13 cellular contexts compared by ENCODE assay signal in the genomic region with DNA sequence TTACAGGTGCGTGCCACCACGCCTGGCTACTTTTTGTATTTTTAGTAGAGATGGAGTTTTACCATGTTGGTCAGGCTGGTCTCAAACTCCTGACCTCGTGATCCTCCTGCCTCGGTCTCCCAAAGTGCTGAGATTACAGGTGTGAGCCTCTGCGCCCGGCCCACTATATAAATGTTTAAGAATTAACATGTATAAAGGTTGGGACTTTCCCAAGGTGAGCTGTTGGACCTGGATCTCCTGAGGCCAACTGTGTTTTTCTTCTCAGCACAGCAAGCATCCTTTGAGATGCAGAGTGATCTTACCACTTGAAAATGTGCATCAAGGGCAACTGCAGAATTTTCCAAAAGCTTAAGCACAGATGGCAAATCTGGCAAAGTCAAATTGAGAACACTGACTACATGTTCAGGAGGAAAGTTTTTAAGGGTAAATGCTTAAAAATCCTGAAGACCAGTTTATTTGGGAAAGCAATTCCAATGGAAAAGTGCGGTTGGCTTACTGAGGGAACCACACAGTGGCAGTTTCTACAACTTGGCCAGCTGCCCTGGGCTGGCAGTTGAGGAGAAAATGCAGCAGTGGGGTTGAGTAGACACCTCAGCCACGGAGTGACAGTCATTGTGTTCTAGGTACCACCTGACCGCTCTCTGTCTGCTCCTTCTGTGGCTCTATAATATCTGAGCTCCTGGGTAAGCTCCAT.
A peak's percentile ranks its signal among the peaks of the same experiment; 100 is the strongest.
DNase-seq lines count a peak whose midpoint lies in the region; ATAC-seq and TF ChIP-seq lines count a peak whose summit lies in the region.
"Had no signal": no experiment of that assay in that cellular context is flagged by ENCODE, and none has a peak within 500 bp of the region (broad histone marks: within the 10 kb centered on the region; RNA-seq: fewer than 3 reads in every experiment).

No MANE protein-coding gene starts in this region.

- H3K4me3 ChIP-seq in suprapubic skin: no peak overlapping the region
- H3K4me3 ChIP-seq: body of pancreas had no signal

- peaks cover 83% of the 10 kb centered on the region for H3K36me3 Mint-ChIP-seq in MCF 10A (ENCODE audit: insufficient read depth, unreplicated experiment)

- no peak overlapping the region for H3K4me3 Mint-ChIP-seq in MCF 10A (ENCODE audit: unreplicated experiment)

- ATAC-seq in left colon (peak; percentile 58), GM18868 (IDR thresholded peaks at IDR 0.05; ENCODE audit: unreplicated experiment) (no peak), GM21737 (IDR thresholded peaks at IDR 0.05; ENCODE audit: unreplicated experiment) (no peak)
- ATAC-seq: body of pancreas had no signal

- intact Hi-C loops in MCF 10A (cut with micrococcal nuclease) (no loop called here), left colon (cut with DNase I, micrococcal nuclease) (no loop called here)

- H3K36me3 ChIP-seq in suprapubic skin: no peaks in the 10 kb centered on the region

- TF ChIP-seq POLR2A in suprapubic skin (IDR thresholded peaks at IDR 0.05): no peak

- H3K27ac ChIP-seq in suprapubic skin: peak overlapping the region; percentile 82
- H3K27ac ChIP-seq: body of pancreas, HL-60 had no signal

- no peaks in the 10 kb centered on the region for H3K27me3 ChIP-seq in suprapubic skin
- H3K27me3 ChIP-seq: body of pancreas had no signal

- CTCF ChIA-PET in MCF 10A (lab: Yijun Ruan, JAX): interaction anchor here (0.6 to 5.5 kb wide), 7 partner anchors 7 to 327 kb away, joined by 3 to 34 read pairs (median 4); no protein-coding TSS in a partner anchor

- no peaks in the 10 kb centered on the region for H3K27me3 Mint-ChIP-seq in MCF 10A (ENCODE audit: insufficient read depth, unreplicated experiment)

- TF ChIP-seq CTCF in MCF 10A (IDR thresholded peaks at IDR 0.05; ENCODE audit: unreplicated experiment) (no peak), suprapubic skin (IDR thresholded peaks at IDR 0.05) (no peak)

- no peak overlapping the region for H3K27ac Mint-ChIP-seq in MCF 10A (ENCODE audit: low read depth, unreplicated experiment)

- DNase-seq in NCI-H2107 treated with DMSO at 0.1 percent for 48 hours (lab: John Stamatoyannopoulos, UW; ENCODE audit: unreplicated experiment): peak; percentile 28
- no peak for DNase-seq in NCI-H2107 (lab: John Stamatoyannopoulos, UW)
- peak; percentile 31 for DNase-seq in MCF 10A (ENCODE audit: unreplicated experiment)
- peak in 1 of 2 donors; percentile 20 for DNase-seq in left colon
- no peak for DNase-seq in suprapubic skin (ENCODE audit: low spot score in 2 of 2)
- DNase-seq in GM03348 (ENCODE audit: low spot score): no peak
- DNase-seq: GOT3; NCI-H1930; stimulated activated naive CD4-positive, alpha-beta T cell treated with Interleukin-2 at 50 U/mL for 16 hours had no signal

- BruUV-seq in MCF 10A (replicated peaks; lab: Mats Ljungman, UMichigan): no TSS peak

- TF ChIP-seq EP300 in suprapubic skin (IDR thresholded peaks at IDR 0.05): no peak

- POLR2A ChIA-PET in MCF 10A (lab: Yijun Ruan, JAX): interaction anchor here (0.6 to 5.1 kb wide), 15 partner anchors 9 to 530 kb away, joined by 3 to 97 read pairs (median 4); a partner anchor contains a TSS

- peaks cover 61% of the 10 kb centered on the region for H3K4me1 Mint-ChIP-seq in MCF 10A (ENCODE audit: insufficient read depth, unreplicated experiment)

- H3K9me3 ChIP-seq in suprapubic skin: no peaks in the 10 kb centered on the region
- H3K9me3 ChIP-seq: body of pancreas had no signal

- peaks cover 69% of the 10 kb centered on the region for H3K4me1 ChIP-seq in suprapubic skin

- WGBS in suprapubic skin: 77% methylated on average over 9 of the region's 9 CpGs

- H3K9me3 Mint-ChIP-seq in MCF 10A (ENCODE audit: unreplicated experiment): no peaks in the 10 kb centered on the region

Comparison
In these comparisons a context has a peak if more than half of its experiments do, and no peak if none do; other contexts are left out.
1. DNase-seq: peak in NCI-H2107 treated with DMSO at 0.1 percent for 48 hours (single experiment) and MCF 10A (single experiment); none in NCI-H2107 (single experiment), suprapubic skin (0 of 2) and GM03348 (single experiment).